ENCODE assay signal across 15 cellular contexts in genomic region chr10:24897326-24897926, GRCh38. TPM values are rescaled to one million over a fixed set of nuclear protein-coding genes. Genes with fewer than 3 reads are reported as not detected.
A peak's percentile ranks its signal among the peaks of the same experiment; 100 is the strongest.
DNase-seq lines count a peak whose midpoint lies in the region; ATAC-seq, FAIRE-seq and TF ChIP-seq lines count a peak whose summit lies in the region.
"Had no signal": no experiment of that assay in that cellular context is flagged by ENCODE, and none has a peak within 500 bp of the region (broad histone marks: within the 10 kb centered on the region; RNA-seq: fewer than 3 reads in every experiment).

No MANE protein-coding gene starts in this region.

- H3K9me3 Mint-ChIP-seq in CD8-positive, alpha-beta memory T cell: no peaks in the 10 kb centered on the region
- H3K9me3 Mint-ChIP-seq in activated naive CD4-positive, alpha-beta T cell treated with anti-CD3 and anti-CD28 coated beads, Interleukin-2, amount 50 U/mL, for 72 hours: no peaks in the 10 kb centered on the region
- H3K9me3 Mint-ChIP-seq in immature natural killer cell: no peaks in the 10 kb centered on the region
- H3K9me3 Mint-ChIP-seq: neural crest cell had no signal

- peak overlapping the region; percentile 9 to 92 (median 59) for H3K27ac Mint-ChIP-seq in CD8-positive, alpha-beta memory T cell
- peak overlapping the region in 1 of 2 donors; percentile 72 for H3K27ac Mint-ChIP-seq in activated naive CD4-positive, alpha-beta T cell treated with anti-CD3 and anti-CD28 coated beads, Interleukin-2, amount 50 U/mL, for 72 hours
- H3K27ac Mint-ChIP-seq in immature natural killer cell: peak overlapping the region in 5 of 6 donors; percentile 7 to 76 (median 18)
- H3K27ac Mint-ChIP-seq: brain had no signal

- FAIRE-seq in kidney (lab: Jason Lieb, UNC): no peak
- FAIRE-seq: GM19239 had no signal

- H3K27me3 Mint-ChIP-seq in CD8-positive, alpha-beta memory T cell: no peaks in the 10 kb centered on the region
- H3K27me3 Mint-ChIP-seq in immature natural killer cell (ENCODE audit: low read depth in 3 of 3): peaks cover 0 to 4% (median 2%) of the 10 kb centered on the region in 3 donors
- H3K27me3 Mint-ChIP-seq: brain had no signal

- no peak for TF ChIP-seq POLR2A in testis (IDR thresholded peaks at IDR 0.05)

- H3K9ac ChIP-seq in kidney (ENCODE audit: low read length in 2 of 2): no peak overlapping the region
- H3K9ac ChIP-seq: KMS-11 had no signal

- TF ChIP-seq CTCF in RWPE1 (conservative IDR thresholded peaks at IDR 0.05; ENCODE audit: low read depth) (no peak), kidney (IDR thresholded peaks at IDR 0.05; ENCODE audit: borderline replicate concordance, extremely low read depth, insufficient read depth) (no peak), testis (IDR thresholded peaks at IDR 0.05) (no peak)

- 67 to 87% methylated on average over 4 of the region's 4 CpGs for WGBS in testis, 2 donors

- POLR2A ChIA-PET in CD8-positive, alpha-beta memory T cell (lab: Charles Lee): no interaction called here
- POLR2A ChIA-PET in RWPE1 (lab: Yijun Ruan, JAX; ENCODE audit: low non-redundant PET): no interaction called here

- peak overlapping the region; percentile 19 for H3K27ac ChIP-seq in CD8-positive, alpha-beta memory T cell (ENCODE audit: low read depth, low read length)
- H3K27ac ChIP-seq in KOPT-K1 (ENCODE audit: low read depth, low read length, poor library complexity, severe bottlenecking) (peak overlapping the region; percentile 11), RWPE1 (no peak overlapping the region), kidney (ENCODE audit: low read depth in 2 of 2, low read length in 2 of 2) (no peak overlapping the region), testis (no peak overlapping the region)
- H3K27ac ChIP-seq: heart right ventricle, KMS-11, WERI-Rb-1 had no signal

- no peaks in the 10 kb centered on the region for H3K36me3 ChIP-seq in CD8-positive, alpha-beta memory T cell (ENCODE audit: insufficient read depth, low read length)
- H3K36me3 ChIP-seq in KOPT-K1 (ENCODE audit: insufficient read depth, low read length) (no peaks in the 10 kb centered on the region), kidney (ENCODE audit: control insufficient read depth in 1 of 2, insufficient read depth in 2 of 2, low read length in 2 of 2) (no peaks in the 10 kb centered on the region), testis (ENCODE audit: low read depth, missing control alignments) (no peaks in the 10 kb centered on the region)
- H3K36me3 ChIP-seq: heart right ventricle, WERI-Rb-1 had no signal

- H3K36me3 Mint-ChIP-seq in CD8-positive, alpha-beta memory T cell: peaks cover 4 to 15% (median 10%) of the 10 kb centered on the region in 3 donors
- peaks cover 0 to 8% of the 10 kb centered on the region in 2 donors for H3K36me3 Mint-ChIP-seq in activated naive CD4-positive, alpha-beta T cell treated with anti-CD3 and anti-CD28 coated beads, Interleukin-2, amount 50 U/mL, for 72 hours
- H3K36me3 Mint-ChIP-seq in immature natural killer cell: peaks cover 0 to 25% (median 19%) of the 10 kb centered on the region in 3 donors

- H3K4me3 Mint-ChIP-seq in CD8-positive, alpha-beta memory T cell: peak overlapping the region in 5 of 7 donors; percentile 1 to 63 (median 24)
- no peak overlapping the region for H3K4me3 Mint-ChIP-seq in immature natural killer cell
- H3K4me3 Mint-ChIP-seq: brain, neural crest cell had no signal

- no peaks in the 10 kb centered on the region for H3K27me3 ChIP-seq in CD8-positive, alpha-beta memory T cell (ENCODE audit: insufficient read depth, low read length, poor library complexity, severe bottlenecking)
- H3K27me3 ChIP-seq in testis: no peaks in the 10 kb centered on the region
- H3K27me3 ChIP-seq: heart right ventricle had no signal

- peak; percentile 38 to 76 for ATAC-seq in activated naive CD4-positive, alpha-beta T cell treated with anti-CD3 and anti-CD28 coated beads, Interleukin-2, amount 50 U/mL, for 72 hours
- ATAC-seq: heart right ventricle had no signal

- H3K4me1 ChIP-seq in CD8-positive, alpha-beta memory T cell (ENCODE audit: insufficient read depth, low read length): peaks cover 49% of the 10 kb centered on the region
- peaks cover 4 to 8% of the 10 kb centered on the region in 2 donors for H3K4me1 ChIP-seq in kidney (ENCODE audit: control insufficient read depth in 1 of 2, insufficient read depth in 1 of 2, low read depth in 1 of 2, low read length in 2 of 2)
- H3K4me1 ChIP-seq in testis: peaks cover 19% of the 10 kb centered on the region

- H3K4me3 ChIP-seq in CD8-positive, alpha-beta memory T cell (ENCODE audit: low read length): no peak overlapping the region
- H3K4me3 ChIP-seq in kidney (ENCODE audit: low read length in 2 of 2) (no peak overlapping the region), testis (no peak overlapping the region)
- H3K4me3 ChIP-seq: heart right ventricle had no signal

- CTCF ChIA-PET in CD8-positive, alpha-beta memory T cell (lab: Charles Lee): no interaction called here
- CTCF ChIA-PET in RWPE1 (lab: Yijun Ruan, JAX): no interaction called here

- peaks cover 62 to 93% (median 84%) of the 10 kb centered on the region in 3 donors for H3K4me1 Mint-ChIP-seq in CD8-positive, alpha-beta memory T cell
- peaks cover 51 to 63% of the 10 kb centered on the region in 2 donors for H3K4me1 Mint-ChIP-seq in immature natural killer cell

- H3K9me3 ChIP-seq in CD8-positive, alpha-beta memory T cell (ENCODE audit: low read length): no peaks in the 10 kb centered on the region
- no peaks in the 10 kb centered on the region for H3K9me3 ChIP-seq in KOPT-K1 (ENCODE audit: insufficient read depth, low read length, poor library complexity, severe bottlenecking)
- H3K9me3 ChIP-seq in kidney (ENCODE audit: control insufficient read depth in 1 of 2, low read length in 2 of 2): no peaks in the 10 kb centered on the region
- no peaks in the 10 kb centered on the region for H3K9me3 ChIP-seq in testis
- H3K9me3 ChIP-seq: heart right ventricle had no signal

- peak in 1 of 5 donors; percentile 20 for DNase-seq in CD8-positive, alpha-beta memory T cell
- no peak for DNase-seq in activated naive CD4-positive, alpha-beta T cell treated with anti-CD3 and anti-CD28 coated beads, Interleukin-2, amount 50 U/mL, for 72 hours (ENCODE audit: low spot score in 2 of 2)
- DNase-seq in immature natural killer cell: no peak
- no peak for DNase-seq in RWPE1 (ENCODE audit: low spot score)
- DNase-seq in cerebellum (ENCODE audit: low spot score): no peak
- DNase-seq in kidney: no peak
- no peak for DNase-seq in testis
- DNase-seq: GF-D8, heart right ventricle, WERI-Rb-1 had no signal

- intact Hi-C loops in kidney (cut with DNase I): no loop called here
- intact Hi-C loops in testis (cut with DNase I; ENCODE audit: low total_unique reads): no loop called here

RNA-seq across cellular contexts. Expression of gene PRTFDC1, which starts 55.0 kb away (rescaled TPM):
- 1 to 10 TPM; 1.5 to 1.6 TPM for total RNA-seq in CD8-positive, alpha-beta memory T cell
- polyA plus RNA-seq in CD8-positive, alpha-beta memory T cell: 1.3 TPM
- 1 to 10 TPM in 1 of 2 donors, under 1 TPM in 1; 0.70 to 1.1 TPM for total RNA-seq in activated naive CD4-positive, alpha-beta T cell treated with anti-CD3 and anti-CD28 coated beads, Interleukin-2, amount 50 U/mL, for 72 hours
- polyA plus RNA-seq in immature natural killer cell: 1 to 10 TPM in 1 of 3 donors, under 1 TPM in 1, not detected in 1; 0.40 to 1.3 TPM
- total RNA-seq in cerebellum: 24.3 TPM
- total RNA-seq in kidney: 3.8 TPM
- polyA plus RNA-seq in kidney (ENCODE audit: insufficient read depth, low read depth, low replicate concordance): 6.1 TPM
- 1 to 10 TPM; 1.2 to 2.7 TPM for total RNA-seq in testis
- 3.5 TPM for polyA plus RNA-seq in testis (ENCODE audit: insufficient read depth, low read depth, low replicate concordance)

Comparison
In these comparisons a context has a peak if more than half of its experiments do, and no peak if none do; other contexts are left out.
1. H3K27ac ChIP-seq: peak in CD8-positive, alpha-beta memory T cell (single experiment) and KOPT-K1 (single experiment); none in RWPE1 (single experiment), kidney (0 of 2) and testis (0 of 2).
2. H3K4me3 Mint-ChIP-seq: peak in CD8-positive, alpha-beta memory T cell (5 of 7); none in immature natural killer cell (0 of 5).